ENCODE assay signal across 13 cellular contexts in genomic region chr12:65778268-65779090, GRCh38. TPM values are rescaled to one million over a fixed set of nuclear protein-coding genes. Genes with fewer than 3 reads are reported as not detected.
DNase-seq lines count a peak whose midpoint lies in the region; ATAC-seq, FAIRE-seq and TF ChIP-seq lines count a peak whose summit lies in the region.
"Had no signal": no experiment of that assay in that cellular context is flagged by ENCODE, and none has a peak within 500 bp of the region (broad histone marks: within the 10 kb centered on the region; RNA-seq: fewer than 3 reads in every experiment).

No MANE protein-coding gene starts in this region.

- H3K36me3 ChIP-seq in small intestine (ENCODE audit: control insufficient read depth in 2 of 2, insufficient read depth in 2 of 2, low read length in 2 of 2), result no peaks in the 10 kb centered on the region

- no peak for TF ChIP-seq CTCF in RWPE1 (conservative IDR thresholded peaks at IDR 0.05; ENCODE audit: low read depth)

- H3K27ac ChIP-seq in RWPE1 (no peak overlapping the region), small intestine (ENCODE audit: low read depth in 1 of 2, low read length in 1 of 2) (no peak overlapping the region)
- H3K27ac ChIP-seq: coronary artery had no signal

- CTCF ChIA-PET in RWPE1 (lab: Yijun Ruan, JAX), result interaction anchor here (0.5 to 0.7 kb wide), 2 partner anchors 9 to 440 kb away, joined by 3 to 4 read pairs; no protein-coding TSS in a partner anchor

- no peaks in the 10 kb centered on the region for H3K9me3 ChIP-seq in small intestine (ENCODE audit: control insufficient read depth, low read depth)

- no peaks in the 10 kb centered on the region for H3K27me3 ChIP-seq in small intestine (ENCODE audit: control insufficient read depth in 2 of 2, insufficient read depth in 2 of 2, low read length in 2 of 2)

- no peak overlapping the region for H3K4me3 ChIP-seq in small intestine (ENCODE audit: low read depth in 1 of 2, low read length in 2 of 2)
- H3K4me3 ChIP-seq: coronary artery had no signal

- WGBS in small intestine, 3 donors, result 31 to 53% (median 48%) methylated on average over 2 of the region's 2 CpGs

- POLR2A ChIA-PET in RWPE1 (lab: Yijun Ruan, JAX; ENCODE audit: low non-redundant PET), result no interaction called here

- FAIRE-seq in small intestine (lab: Jason Lieb, UNC), result no peak

- no peak for ATAC-seq in HG03097 (IDR thresholded peaks at IDR 0.05; ENCODE audit: low FRiP score, unreplicated experiment)
- ATAC-seq: activated CD8-positive, alpha-beta T cell treated with anti-CD3 and anti-CD28 coated beads for 36 hours; T-helper 17 cell had no signal

- no peaks in the 10 kb centered on the region for H3K4me1 ChIP-seq in small intestine (ENCODE audit: control insufficient read depth in 2 of 2, insufficient read depth in 1 of 2, low read depth in 1 of 2, low read length in 1 of 2)

- DNase-seq in GM03348 (ENCODE audit: low spot score) (peak; percentile 56), RWPE1 (ENCODE audit: low spot score) (peak; percentile 55), fibroblast of peridontal ligament (ENCODE audit: extremely low read depth) (peak; percentile 86), renal cortical epithelial cell (ENCODE audit: low read depth) (peak; percentile 74), COLO829 (ENCODE audit: low spot score) (no peak), amniotic stem cell (lab: John Stamatoyannopoulos, UW) (no peak), small intestine (no peak)
- DNase-seq: activated CD8-positive, alpha-beta T cell treated with anti-CD3 and anti-CD28 coated beads for 36 hours; activated naive CD4-positive, alpha-beta T cell treated with anti-CD3 and anti-CD28 coated beads, Interleukin-2, amount 10 ng/mL, durations not matched to agents 7 days and 5 days; head of caudate nucleus; T-helper 17 cell had no signal

RNA-seq across cellular contexts. Expression of gene HMGA2, which starts 45.8 kb away (rescaled TPM):
- 18.3 and 32.1 TPM in 2 replicates for total RNA-seq in renal cortical epithelial cell
- 1 to 10 TPM in 2 of 3 donors, under 1 TPM in 1; 0.67 to 1.4 (median 1.1) TPM for polyA plus RNA-seq in small intestine
- total RNA-seq: activated CD8-positive, alpha-beta T cell treated with anti-CD3 and anti-CD28 coated beads for 36 hours; T-helper 17 cell had no signal

Comparison
In these comparisons a context has a peak if more than half of its experiments do, and no peak if none do; other contexts are left out.
1. DNase-seq: peak in GM03348 (single experiment), RWPE1 (single experiment), fibroblast of peridontal ligament (single experiment) and renal cortical epithelial cell (single experiment); none in COLO829 (single experiment), amniotic stem cell (single experiment) and small intestine (single experiment).